17 cellular contexts compared by ENCODE assay signal in the genomic region with DNA sequence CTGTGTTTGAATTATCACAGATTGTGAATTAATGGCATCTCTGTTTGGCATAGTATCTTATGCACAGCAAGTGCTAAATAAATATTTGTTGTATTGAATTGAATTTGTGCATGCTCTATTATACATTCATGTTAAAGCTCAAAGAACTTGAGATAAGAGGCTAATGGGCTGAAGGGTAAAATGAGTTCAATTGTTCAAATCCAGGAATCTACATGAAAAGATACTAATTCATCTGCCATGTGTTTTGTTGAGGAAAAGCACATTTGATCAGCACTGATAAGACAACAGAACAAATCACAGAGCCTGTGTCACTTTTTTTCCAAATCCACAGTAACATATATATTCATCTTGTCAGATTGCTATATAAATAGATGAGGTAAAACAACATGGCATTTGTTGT.
DNase-seq lines count a peak whose midpoint lies in the region; ATAC-seq and TF ChIP-seq lines count a peak whose summit lies in the region.
"Had no signal": no experiment of that assay in that cellular context is flagged by ENCODE, and none has a peak within 500 bp of the region (broad histone marks: within the 10 kb centered on the region; RNA-seq: fewer than 3 reads in every experiment).

No MANE protein-coding gene starts in this region.

- H3K4me3 Mint-ChIP-seq in progenitor cell of endocrine pancreas (ENCODE audit: low read depth): no peak overlapping the region
- H3K4me3 Mint-ChIP-seq: CD14-positive monocyte had no signal

- DNase-seq in NCI-H510A treated with DMSO at 0.1 percent for 48 hours (lab: John Stamatoyannopoulos, UW) (peak; percentile 24), NCI-H510A (lab: John Stamatoyannopoulos, UW) (no peak), NCI-H1436 (lab: John Stamatoyannopoulos, UW) (peak; percentile 33), NCI-H748 (lab: John Stamatoyannopoulos, UW; ENCODE audit: unreplicated experiment) (peak; percentile 83), progenitor cell of endocrine pancreas (ENCODE audit: low spot score, unreplicated experiment) (no peak), NCI-H226 (no peak), foreskin fibroblast (no peak)
- DNase-seq: DND-41, H7, Karpas-422, NCI-H2029 treated with DMSO at 0.1 percent for 48 hours, NCI-H446 treated with DMSO at 0.1 percent for 48 hours, T-helper 2 cell had no signal

- peaks cover 1% of the 10 kb centered on the region for H3K36me3 Mint-ChIP-seq in progenitor cell of endocrine pancreas (ENCODE audit: insufficient read depth)
- H3K36me3 Mint-ChIP-seq: CD14-positive monocyte had no signal

- H3K27me3 Mint-ChIP-seq in progenitor cell of endocrine pancreas: no peaks in the 10 kb centered on the region

- no peak overlapping the region for H3K4me3 ChIP-seq in foreskin fibroblast (ENCODE audit: low read depth in 1 of 2, low read length in 2 of 2)
- H3K4me3 ChIP-seq: GM12878 had no signal

- H3K4me1 Mint-ChIP-seq in progenitor cell of endocrine pancreas (ENCODE audit: low read depth): peaks cover 29% of the 10 kb centered on the region
- H3K4me1 Mint-ChIP-seq: CD14-positive monocyte had no signal

- H3K9me3 Mint-ChIP-seq in progenitor cell of endocrine pancreas (ENCODE audit: low read depth): peaks cover 3% of the 10 kb centered on the region

- TF ChIP-seq CTCF in progenitor cell of endocrine pancreas (IDR thresholded peaks at IDR 0.05; ENCODE audit: unreplicated experiment): no peak
- TF ChIP-seq CTCF in foreskin fibroblast (IDR thresholded peaks at IDR 0.05; ENCODE audit: low read depth, low read length): no peak

- ATAC-seq in HG02798 (IDR thresholded peaks at IDR 0.05; ENCODE audit: poor library complexity, unreplicated experiment): no peak
- ATAC-seq: Right ventricle myocardium inferior had no signal

- peak overlapping the region; percentile 36 for H3K27ac Mint-ChIP-seq in progenitor cell of endocrine pancreas
- H3K27ac Mint-ChIP-seq: CD14-positive monocyte had no signal

Comparison
In these comparisons a context has a peak if more than half of its experiments do, and no peak if none do; other contexts are left out.
1. DNase-seq: peak in NCI-H510A treated with DMSO at 0.1 percent for 48 hours (single experiment), NCI-H1436 (single experiment) and NCI-H748 (single experiment); none in NCI-H510A (single experiment), progenitor cell of endocrine pancreas (single experiment), NCI-H226 (single experiment) and foreskin fibroblast (0 of 2).